ENCODE assay signal across 21 cellular contexts in genomic region chr1:45032833-45033232, GRCh38. TPM values are rescaled to one million over a fixed set of nuclear protein-coding genes. Genes with fewer than 3 reads are reported as not detected.
DNase-seq lines count a peak whose midpoint lies in the region; ATAC-seq and TF ChIP-seq lines count a peak whose summit lies in the region.
"Had no signal": no experiment of that assay in that cellular context is flagged by ENCODE, and none has a peak within 500 bp of the region (broad histone marks: within the 10 kb centered on the region; RNA-seq: fewer than 3 reads in every experiment).

No MANE protein-coding gene starts in this region.

- peak overlapping the region; percentile 76 for H2AFZ ChIP-seq in OCI-LY7 (ENCODE audit: low read length)

- H3K79me2 ChIP-seq in OCI-LY7 (ENCODE audit: insufficient read depth, low read depth, low read length): no peaks in the 10 kb centered on the region

- H3K36me3 ChIP-seq in OCI-LY7 (ENCODE audit: insufficient read depth, low read length) (no peaks in the 10 kb centered on the region), right lobe of liver (no peaks in the 10 kb centered on the region)
- H3K36me3 ChIP-seq in CD4-positive, alpha-beta memory T cell (ENCODE audit: insufficient read depth, low read length): no peaks in the 10 kb centered on the region
- H3K36me3 ChIP-seq: BLaER1 treated with 17β-estradiol and CSF1 and Interleukin-3, amounts not matched to agents 10 nM and 100 nM had no signal

- WGBS in right lobe of liver (ENCODE audit: insufficient coverage, low coverage, low lambda C conversion rate, missing lambda C conversion rate): 74% methylated on average over 2 of the region's 2 CpGs

- no peaks in the 10 kb centered on the region for H4K20me1 ChIP-seq in OCI-LY7 (ENCODE audit: insufficient read depth, low read length)
- H4K20me1 ChIP-seq: BLaER1 treated with 17β-estradiol and CSF1 and Interleukin-3, amounts not matched to agents 10 nM and 100 nM had no signal

- no peaks in the 10 kb centered on the region for H3K27me3 ChIP-seq in right lobe of liver
- H3K27me3 ChIP-seq in CD4-positive, alpha-beta memory T cell (ENCODE audit: insufficient read depth, low read length): no peaks in the 10 kb centered on the region
- H3K27me3 ChIP-seq: BLaER1 treated with 17β-estradiol and CSF1 and Interleukin-3, amounts not matched to agents 10 nM and 100 nM had no signal

- TF ChIP-seq POLR2A in right lobe of liver (IDR thresholded peaks at IDR 0.05): no peak

- H3K27ac Mint-ChIP-seq in activated CD4-positive, alpha-beta T cell treated with anti-CD3 and anti-CD28 coated beads, Interleukin-2, amount 10 ng/mL, durations not matched to agents 24 days and 14 days: no peak overlapping the region
- peak overlapping the region in 1 of 7 donors; percentile 60 for H3K27ac Mint-ChIP-seq in CD4-positive, alpha-beta memory T cell
- H3K27ac Mint-ChIP-seq: T-helper 17 cell had no signal

- no peaks in the 10 kb centered on the region for H3K9me3 ChIP-seq in OCI-LY7 (ENCODE audit: low read length)
- H3K9me3 ChIP-seq in right lobe of liver: no peaks in the 10 kb centered on the region
- no peaks in the 10 kb centered on the region for H3K9me3 ChIP-seq in CD4-positive, alpha-beta memory T cell (ENCODE audit: control insufficient read depth in 1 of 2, low read length in 2 of 2)
- H3K9me3 ChIP-seq: BLaER1 treated with 17β-estradiol and CSF1 and Interleukin-3, amounts not matched to agents 10 nM and 100 nM had no signal

- no peaks in the 10 kb centered on the region for H3K27me3 Mint-ChIP-seq in activated CD4-positive, alpha-beta T cell treated with anti-CD3 and anti-CD28 coated beads, Interleukin-2, amount 10 ng/mL, durations not matched to agents 24 days and 14 days
- no peaks in the 10 kb centered on the region for H3K27me3 Mint-ChIP-seq in CD4-positive, alpha-beta memory T cell
- H3K27me3 Mint-ChIP-seq: IgD-negative memory B cell, T-helper 17 cell had no signal

- POLR2A ChIA-PET in OCI-LY7 (lab: Charles Lee): interaction anchor here (0.5 to 2.4 kb wide), 8 partner anchors 14 to 579 kb away, joined by 3 to 21 read pairs (median 3); no protein-coding TSS in a partner anchor
- POLR2A ChIA-PET in CD4-positive, alpha-beta memory T cell (lab: Charles Lee; ENCODE audit: partially characterized antibody): no interaction called here

- no peak overlapping the region for H3K4me3 ChIP-seq in OCI-LY7 (ENCODE audit: low read depth, low read length, poor library complexity, severe bottlenecking)
- H3K4me3 ChIP-seq in right lobe of liver: no peak overlapping the region
- no peak overlapping the region for H3K4me3 ChIP-seq in CD4-positive, alpha-beta memory T cell (ENCODE audit: low read length in 2 of 2)
- H3K4me3 ChIP-seq: BLaER1 treated with 17β-estradiol and CSF1 and Interleukin-3, amounts not matched to agents 10 nM and 100 nM; SK-N-MC had no signal

- CTCF ChIA-PET in OCI-LY7 (lab: Charles Lee; ENCODE audit: unreplicated experiment): no interaction called here
- CTCF ChIA-PET in CD4-positive, alpha-beta memory T cell (lab: Charles Lee; ENCODE audit: partially characterized antibody): interaction anchor here (0.9 to 1.2 kb wide), 2 partner anchors 24 to 266 kb away, joined by 3 read pairs; no protein-coding TSS in a partner anchor

- TF ChIP-seq CTCF in OCI-LY7 (conservative IDR thresholded peaks at IDR 0.05; ENCODE audit: low read length) (no peak), right lobe of liver (IDR thresholded peaks at IDR 0.05) (no peak)

- DNase-seq in NCI-H1092 treated with DMSO at 0.1 percent for 48 hours (lab: John Stamatoyannopoulos, UW): peak; percentile 7
- no peak for DNase-seq in NCI-H1092 (lab: John Stamatoyannopoulos, UW)
- DNase-seq in DMS79 (lab: John Stamatoyannopoulos, UW): peak; percentile 21
- peak; percentile 20 for DNase-seq in NCI-H2029 (lab: John Stamatoyannopoulos, UW)
- DNase-seq in OCI-LY7 (ENCODE audit: low spot score): no peak
- no peak for DNase-seq in right lobe of liver
- DNase-seq in activated CD4-positive, alpha-beta T cell treated with anti-CD3 and anti-CD28 coated beads, Interleukin-2, amount 10 ng/mL, durations not matched to agents 24 days and 14 days: no peak
- no peak for DNase-seq in CD4-positive, alpha-beta memory T cell
- DNase-seq: CD8-positive, alpha-beta T cell; NCI-H1436; NCI-H2081; NCI-H69; SHP77 treated with DMSO at 0.1 percent for 48 hours; SW 1271; T-helper 17 cell had no signal

- H3K9me2 ChIP-seq in OCI-LY7 (ENCODE audit: insufficient read depth, low read length): no peaks in the 10 kb centered on the region

- H3K27ac ChIP-seq in OCI-LY7 (ENCODE audit: low read depth, low read length, poor library complexity, severe bottlenecking): peak overlapping the region; percentile 42
- H3K27ac ChIP-seq in right lobe of liver: no peak overlapping the region
- no peak overlapping the region for H3K27ac ChIP-seq in CD4-positive, alpha-beta memory T cell (ENCODE audit: low read depth, low read length)
- H3K27ac ChIP-seq: 22Rv1; BLaER1 treated with 17β-estradiol and CSF1 and Interleukin-3, amounts not matched to agents 10 nM and 100 nM; RWPE1; SK-N-MC had no signal

- no peak for ATAC-seq in right lobe of liver
- ATAC-seq: CD8-positive, alpha-beta T cell; HCT116; T-helper 17 cell had no signal

- H3K4me2 ChIP-seq in OCI-LY7 (ENCODE audit: low read length): peak overlapping the region; percentile 57
- H3K4me2 ChIP-seq: BLaER1 treated with 17β-estradiol and CSF1 and Interleukin-3, amounts not matched to agents 10 nM and 100 nM had no signal

- H3K4me1 ChIP-seq in OCI-LY7 (ENCODE audit: insufficient read depth, low read length, poor library complexity, severe bottlenecking) (peaks cover 18% of the 10 kb centered on the region), right lobe of liver (no peaks in the 10 kb centered on the region)
- no peaks in the 10 kb centered on the region for H3K4me1 ChIP-seq in CD4-positive, alpha-beta memory T cell (ENCODE audit: insufficient read depth, low read length)

- H3K36me3 Mint-ChIP-seq in activated CD4-positive, alpha-beta T cell treated with anti-CD3 and anti-CD28 coated beads, Interleukin-2, amount 10 ng/mL, durations not matched to agents 24 days and 14 days (ENCODE audit: low read depth): no peaks in the 10 kb centered on the region
- H3K36me3 Mint-ChIP-seq in CD4-positive, alpha-beta memory T cell: peaks cover 14 to 15% of the 10 kb centered on the region in 2 donors

- no peaks in the 10 kb centered on the region for H3K9me3 Mint-ChIP-seq in activated CD4-positive, alpha-beta T cell treated with anti-CD3 and anti-CD28 coated beads, Interleukin-2, amount 10 ng/mL, durations not matched to agents 24 days and 14 days
- no peaks in the 10 kb centered on the region for H3K9me3 Mint-ChIP-seq in CD4-positive, alpha-beta memory T cell
- H3K9me3 Mint-ChIP-seq: CD8-positive, alpha-beta T cell; IgD-negative memory B cell had no signal

- BruUV-seq in OCI-LY7 (replicated peaks; lab: Mats Ljungman, UMichigan): no TSS peak

- H3K4me1 Mint-ChIP-seq in activated CD4-positive, alpha-beta T cell treated with anti-CD3 and anti-CD28 coated beads, Interleukin-2, amount 10 ng/mL, durations not matched to agents 24 days and 14 days: peaks cover 12% of the 10 kb centered on the region
- H3K4me1 Mint-ChIP-seq in CD4-positive, alpha-beta memory T cell: no peaks in the 10 kb centered on the region
- H3K4me1 Mint-ChIP-seq: T-helper 17 cell had no signal

- intact Hi-C loops in OCI-LY7 (cut with micrococcal nuclease; ENCODE audit: unreplicated experiment) (no loop called here), right lobe of liver (cut with DNase I) (no loop called here)
- intact Hi-C loops in activated CD4-positive, alpha-beta T cell treated with anti-CD3 and anti-CD28 coated beads, Interleukin-2, amount 10 ng/mL, durations not matched to agents 24 days and 14 days (cut with micrococcal nuclease): no loop called here
- intact Hi-C loops in CD4-positive, alpha-beta memory T cell (cut with micrococcal nuclease): no loop called here

- no peak overlapping the region for H3K4me3 Mint-ChIP-seq in activated CD4-positive, alpha-beta T cell treated with anti-CD3 and anti-CD28 coated beads, Interleukin-2, amount 10 ng/mL, durations not matched to agents 24 days and 14 days
- H3K4me3 Mint-ChIP-seq in CD4-positive, alpha-beta memory T cell: no peak overlapping the region
- H3K4me3 Mint-ChIP-seq: CD8-positive, alpha-beta T cell; T-helper 17 cell had no signal

RNA-seq across cellular contexts. Expression of gene UROD, which starts 20.8 kb away (rescaled TPM):
- 57.4 and 73.5 TPM in 2 replicates for total RNA-seq in OCI-LY7 (2014; rRNA removed; shearing (Covaris generic))
- total RNA-seq in OCI-LY7 (2022): 61.6 and 64.4 TPM in 2 replicates
- 10 to 100 TPM; 57.8 to 92.8 (median 71.2) TPM for total RNA-seq in right lobe of liver
- total RNA-seq in activated CD4-positive, alpha-beta T cell treated with anti-CD3 and anti-CD28 coated beads, Interleukin-2, amount 10 ng/mL, durations not matched to agents 24 days and 14 days: 96.0 and 97.7 TPM in 2 replicates
- total RNA-seq in CD4-positive, alpha-beta memory T cell: 10 to 100 TPM; 46.0 to 52.0 TPM
- 100 to 1,000 TPM in 1 of 2 donors, 10 to 100 TPM in 1; 77.3 to 114 TPM for polyA plus RNA-seq in CD4-positive, alpha-beta memory T cell

RNA-seq across cellular contexts. Expression of gene HECTD3, which starts 21.7 kb away (rescaled TPM):
- total RNA-seq in OCI-LY7 (2014; rRNA removed; shearing (Covaris generic)): 12.4 and 13.3 TPM in 2 replicates
- total RNA-seq in OCI-LY7 (2022) (30.1 and 31.9 TPM in 2 replicates), right lobe of liver (10 to 100 TPM; 26.8 to 38.2 (median 29.1) TPM)
- 19.6 and 20.3 TPM in 2 replicates for total RNA-seq in activated CD4-positive, alpha-beta T cell treated with anti-CD3 and anti-CD28 coated beads, Interleukin-2, amount 10 ng/mL, durations not matched to agents 24 days and 14 days
- 10 to 100 TPM; 56.3 to 61.3 TPM for total RNA-seq in CD4-positive, alpha-beta memory T cell
- polyA plus RNA-seq in CD4-positive, alpha-beta memory T cell: 10 to 100 TPM; 15.6 to 31.6 TPM

RNA-seq across cellular contexts. Expression of gene EIF2B3, which starts 46.4 kb away (rescaled TPM):
- total RNA-seq in OCI-LY7 (2014; rRNA removed; shearing (Covaris generic)): 24.7 and 26.6 TPM in 2 replicates
- total RNA-seq in OCI-LY7 (2022) (23.7 and 25.5 TPM in 2 replicates), right lobe of liver (10 to 100 TPM; 12.0 to 29.1 (median 17.2) TPM)
- 58.9 and 60.8 TPM in 2 replicates for total RNA-seq in activated CD4-positive, alpha-beta T cell treated with anti-CD3 and anti-CD28 coated beads, Interleukin-2, amount 10 ng/mL, durations not matched to agents 24 days and 14 days
- total RNA-seq in CD4-positive, alpha-beta memory T cell: 10 to 100 TPM; 13.7 to 16.1 TPM
- polyA plus RNA-seq in CD4-positive, alpha-beta memory T cell: 10 to 100 TPM; 24.2 to 25.9 TPM

Comparison
In these comparisons a context has a peak if more than half of its experiments do, and no peak if none do; other contexts are left out.
1. DNase-seq: peak in NCI-H1092 treated with DMSO at 0.1 percent for 48 hours (single experiment), DMS79 (single experiment) and NCI-H2029 (single experiment); none in NCI-H1092 (single experiment), OCI-LY7 (single experiment), right lobe of liver (0 of 3), activated CD4-positive, alpha-beta T cell treated with anti-CD3 and anti-CD28 coated beads, Interleukin-2, amount 10 ng/mL, durations not matched to agents 24 days and 14 days (single experiment) and CD4-positive, alpha-beta memory T cell (0 of 5).